In the genomic region with DNA sequence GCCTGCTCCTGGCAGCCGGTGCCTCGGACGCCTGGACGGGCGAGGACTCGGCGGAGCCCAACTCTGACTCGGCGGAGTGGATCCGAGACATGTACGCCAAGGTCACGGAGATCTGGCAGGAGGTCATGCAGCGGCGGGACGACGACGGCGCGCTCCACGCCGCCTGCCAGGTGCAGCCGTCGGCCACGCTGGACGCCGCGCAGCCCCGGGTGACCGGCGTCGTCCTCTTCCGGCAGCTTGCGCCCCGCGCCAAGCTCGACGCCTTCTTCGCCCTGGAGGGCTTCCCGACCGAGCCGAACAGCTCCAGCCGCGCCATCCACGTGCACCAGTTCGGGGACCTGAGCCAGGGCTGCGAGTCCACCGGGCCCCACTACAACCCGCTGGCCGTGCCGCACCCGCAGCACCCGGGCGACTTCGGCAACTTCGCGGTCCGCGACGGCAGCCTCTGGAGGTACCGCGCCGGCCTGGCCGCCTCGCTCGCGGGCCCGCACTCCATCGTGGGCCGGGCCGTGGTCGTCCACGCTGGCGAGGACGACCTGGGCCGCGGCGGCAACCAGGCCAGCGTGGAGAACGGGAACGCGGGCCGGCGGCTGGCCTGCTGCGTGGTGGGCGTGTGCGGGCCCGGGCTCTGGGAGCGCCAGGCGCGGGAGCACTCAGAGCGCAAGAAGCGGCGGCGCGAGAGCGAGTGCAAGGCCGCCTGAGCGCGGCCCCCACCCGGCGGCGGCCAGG, we compare ENCODE assay signal across 18 cellular contexts. TPM values are rescaled to one million over a fixed set of nuclear protein-coding genes. Genes with fewer than 3 reads are reported as not detected.
DNase-seq lines count a peak whose midpoint lies in the region; ATAC-seq and TF ChIP-seq lines count a peak whose summit lies in the region.
"Had no signal": no experiment of that assay in that cellular context is flagged by ENCODE, and none has a peak within 500 bp of the region (broad histone marks: within the 10 kb centered on the region; RNA-seq: fewer than 3 reads in every experiment).

No MANE protein-coding gene starts in this region.

- H3K4me3 Mint-ChIP-seq in neural progenitor cell = no peak overlapping the region
- H3K4me3 Mint-ChIP-seq: activated CD8-positive, alpha-beta memory T cell treated with anti-CD3 and anti-CD28 coated beads, Interleukin-2, amount 10 ng/mL, durations not matched to agents 7 days and 5 days; activated naive CD4-positive, alpha-beta T cell treated with anti-CD3 and anti-CD28 coated beads, Interleukin-2, amount 10 ng/mL, durations not matched to agents 7 days and 5 days; natural killer cell had no signal

- H3K79me2 ChIP-seq in fibroblast of lung (ENCODE audit: control insufficient read depth, insufficient read depth, low read length) (no peaks in the 10 kb centered on the region), neural progenitor cell (ENCODE audit: low read depth) (no peaks in the 10 kb centered on the region)

- H3K9me3 ChIP-seq in left ventricle myocardium inferior (replicated peaks) (no peaks in the 10 kb centered on the region), fibroblast of lung (ENCODE audit: control insufficient read depth, insufficient read depth, low read depth, low read length) (no peaks in the 10 kb centered on the region), neural progenitor cell (ENCODE audit: low read depth) (no peaks in the 10 kb centered on the region)

- TF ChIP-seq CTCF in left ventricle myocardium inferior (IDR thresholded peaks at IDR 0.05; ENCODE audit: borderline replicate concordance) (no peak), fibroblast of lung (conservative IDR thresholded peaks at IDR 0.05 in 1 of 2, IDR thresholded peaks at IDR 0.05 in 1 of 2; ENCODE audit: low read depth in 1 of 2, low read length in 2 of 2) (no peak), neural progenitor cell (IDR thresholded peaks at IDR 0.05) (no peak)

- H3K9me3 Mint-ChIP-seq in neural progenitor cell = peaks cover 7% of the 10 kb centered on the region
- H3K9me3 Mint-ChIP-seq: activated naive CD4-positive, alpha-beta T cell treated with anti-CD3 and anti-CD28 coated beads, Interleukin-2, amount 10 ng/mL, durations not matched to agents 7 days and 5 days had no signal

- peaks cover 2% of the 10 kb centered on the region for H3K36me3 Mint-ChIP-seq in neural progenitor cell
- H3K36me3 Mint-ChIP-seq: activated naive CD4-positive, alpha-beta T cell treated with anti-CD3 and anti-CD28 coated beads, Interleukin-2, amount 10 ng/mL, durations not matched to agents 7 days and 5 days; natural killer cell had no signal

- intact Hi-C loops in left ventricle myocardium inferior (cut with micrococcal nuclease) = no loop called here
- intact Hi-C loops in left cardiac atrium (cut with DNase I) = loop anchor here in 1 of 2 donors (10.0 kb wide), 2 partner anchors 215 to 315 kb away; partner anchors contain the start of gene DHX15

- H3K36me3 ChIP-seq in left ventricle myocardium inferior = no peaks in the 10 kb centered on the region
- no peaks in the 10 kb centered on the region for H3K36me3 ChIP-seq in fibroblast of lung (ENCODE audit: control insufficient read depth, insufficient read depth, low read length)
- H3K36me3 ChIP-seq in neural progenitor cell = no peaks in the 10 kb centered on the region
- no peaks in the 10 kb centered on the region for H3K36me3 ChIP-seq in urinary bladder (ENCODE audit: insufficient read depth)

- H3K27me3 Mint-ChIP-seq in neural progenitor cell (ENCODE audit: insufficient read depth, low read depth) = peaks cover 12% of the 10 kb centered on the region

- peaks cover 28% of the 10 kb centered on the region for H3K4me1 Mint-ChIP-seq in neural progenitor cell
- H3K4me1 Mint-ChIP-seq: activated CD8-positive, alpha-beta memory T cell treated with anti-CD3 and anti-CD28 coated beads, Interleukin-2, amount 10 ng/mL, durations not matched to agents 7 days and 5 days; activated naive CD4-positive, alpha-beta T cell treated with anti-CD3 and anti-CD28 coated beads, Interleukin-2, amount 10 ng/mL, durations not matched to agents 7 days and 5 days; natural killer cell had no signal

- peak overlapping the region; percentile 58 for H3K27ac ChIP-seq in left ventricle myocardium inferior (replicated peaks)
- no peak overlapping the region for H3K27ac ChIP-seq in fibroblast of lung (ENCODE audit: insufficient read depth, low read length)
- no peak overlapping the region for H3K27ac ChIP-seq in neural progenitor cell
- H3K27ac ChIP-seq in urinary bladder (ENCODE audit: low read depth) = no peak overlapping the region
- H3K27ac ChIP-seq: SK-N-MC had no signal

- no peak for DNase-seq in left ventricle myocardium inferior
- no peak for DNase-seq in left cardiac atrium
- peak in 1 of 2 donors; percentile 32 for DNase-seq in fibroblast of lung (ENCODE audit: low read depth in 2 of 2)
- peak; percentile 47 for DNase-seq in neural progenitor cell (ENCODE audit: low spot score)
- DNase-seq in activated effector memory CD4-positive, alpha-beta T cell treated with Interleukin-2 at 50 U/mL for 16 hours = no peak
- DNase-seq: activated CD8-positive, alpha-beta memory T cell treated with anti-CD3 and anti-CD28 coated beads, Interleukin-2, amount 10 ng/mL, durations not matched to agents 7 days and 5 days; activated naive CD4-positive, alpha-beta T cell treated with anti-CD3 and anti-CD28 coated beads, Interleukin-2, amount 10 ng/mL, durations not matched to agents 7 days and 5 days; cerebellar nuclear complex; COR-L47; MV-4-11; natural killer cell; NCI-H2171; small intestine had no signal

- H3K27me3 ChIP-seq in left ventricle myocardium inferior (ENCODE audit: low read depth) = peaks cover 32% of the 10 kb centered on the region
- H3K27me3 ChIP-seq in fibroblast of lung (ENCODE audit: control insufficient read depth, insufficient read depth, low read length) = peaks cover 2% of the 10 kb centered on the region
- H3K27me3 ChIP-seq in neural progenitor cell = peaks cover 77% of the 10 kb centered on the region

- H3K9ac ChIP-seq in fibroblast of lung (ENCODE audit: insufficient read depth, low read length) (no peak overlapping the region), neural progenitor cell (no peak overlapping the region)

- ATAC-seq in left cardiac atrium = no peak
- no peak for ATAC-seq in HG03025 (IDR thresholded peaks at IDR 0.05; ENCODE audit: low FRiP score, unreplicated experiment)
- no peak for ATAC-seq in HG02981 (IDR thresholded peaks at IDR 0.05; ENCODE audit: unreplicated experiment)
- ATAC-seq: activated CD8-positive, alpha-beta memory T cell treated with anti-CD3 and anti-CD28 coated beads, Interleukin-2, amount 10 ng/mL, durations not matched to agents 7 days and 5 days; natural killer cell had no signal

- H4K20me1 ChIP-seq in fibroblast of lung (ENCODE audit: control insufficient read depth, extremely low read depth, insufficient read depth, low read length) = no peaks in the 10 kb centered on the region
- no peaks in the 10 kb centered on the region for H4K20me1 ChIP-seq in neural progenitor cell (ENCODE audit: low read depth)

- peak overlapping the region; percentile 52 for H3K4me2 ChIP-seq in fibroblast of lung (ENCODE audit: extremely low read depth, insufficient read depth, low read length)
- H3K4me2 ChIP-seq in neural progenitor cell = peak overlapping the region; percentile 88

- WGBS in urinary bladder = 35% methylated on average over 102 of the region's 102 CpGs

- H2AFZ ChIP-seq in fibroblast of lung (ENCODE audit: low read length) (no peak overlapping the region), neural progenitor cell (replicated peaks) (peak overlapping the region; percentile 92)

- H3K4me3 ChIP-seq in left ventricle myocardium inferior (peak overlapping the region; percentile 53), fibroblast of lung (replicated peaks in 1 of 4; ENCODE audit: control extremely low read depth in 1 of 4, insufficient read depth in 1 of 4, low read depth in 3 of 4, low read length in 4 of 4) (no peak overlapping the region), neural progenitor cell (peak overlapping the region; percentile 50), urinary bladder (ENCODE audit: low read depth, low read length) (peak overlapping the region; percentile 26)
- H3K4me3 ChIP-seq: SK-N-MC had no signal

- H3K4me1 ChIP-seq in left ventricle myocardium inferior = peaks cover 45% of the 10 kb centered on the region
- peaks cover 3% of the 10 kb centered on the region for H3K4me1 ChIP-seq in fibroblast of lung (ENCODE audit: control insufficient read depth, extremely low read depth, insufficient read depth, low read length)
- peaks cover 12% of the 10 kb centered on the region for H3K4me1 ChIP-seq in neural progenitor cell
- H3K4me1 ChIP-seq in urinary bladder (ENCODE audit: insufficient read depth) = no peaks in the 10 kb centered on the region

- H3F3A ChIP-seq in neural progenitor cell (ENCODE audit: low read depth) = no peaks in the 10 kb centered on the region

- H3K27ac Mint-ChIP-seq in neural progenitor cell = no peak overlapping the region
- H3K27ac Mint-ChIP-seq: activated CD8-positive, alpha-beta memory T cell treated with anti-CD3 and anti-CD28 coated beads, Interleukin-2, amount 10 ng/mL, durations not matched to agents 7 days and 5 days; activated naive CD4-positive, alpha-beta T cell treated with anti-CD3 and anti-CD28 coated beads, Interleukin-2, amount 10 ng/mL, durations not matched to agents 7 days and 5 days; natural killer cell had no signal

RNA-seq across cellular contexts. Expression of gene SOD3, which starts 4.3 kb away (rescaled TPM):
- 64.2 TPM for total RNA-seq in left ventricle myocardium inferior
- 100 to 1,000 TPM in 1 of 2 donors, 10 to 100 TPM in 1; 69.4 to 120 TPM for total RNA-seq in left cardiac atrium
- total RNA-seq in fibroblast of lung = 16.7 and 34.8 TPM in 2 replicates
- polyA plus RNA-seq in fibroblast of lung = 17.2 and 19.6 TPM in 2 replicates
- polyA plus RNA-seq in fibroblast of lung (2012) = 47.1 and 51.7 TPM in 2 replicates
- 9.7 and 17.2 TPM in 2 replicates for polyA minus RNA-seq in fibroblast of lung (ENCODE audit: low replicate concordance)
- total RNA-seq in neural progenitor cell (ENCODE audit: low replicate concordance) = 0.11 and 1.6 TPM in 2 replicates
- 27.1 TPM for total RNA-seq in urinary bladder
- 247 TPM for polyA plus RNA-seq in urinary bladder
- total RNA-seq: A673; activated CD8-positive, alpha-beta memory T cell treated with anti-CD3 and anti-CD28 coated beads, Interleukin-2, amount 10 ng/mL, durations not matched to agents 7 days and 5 days; natural killer cell had no signal

Comparison
In these comparisons a context has a peak if more than half of its experiments do, and no peak if none do; other contexts are left out.
1. H3K4me3 ChIP-seq: peak in left ventricle myocardium inferior (single experiment), neural progenitor cell (single experiment) and urinary bladder (single experiment); none in fibroblast of lung (0 of 4).